ENCODE assay signal across 21 cellular contexts in the genomic region with DNA sequence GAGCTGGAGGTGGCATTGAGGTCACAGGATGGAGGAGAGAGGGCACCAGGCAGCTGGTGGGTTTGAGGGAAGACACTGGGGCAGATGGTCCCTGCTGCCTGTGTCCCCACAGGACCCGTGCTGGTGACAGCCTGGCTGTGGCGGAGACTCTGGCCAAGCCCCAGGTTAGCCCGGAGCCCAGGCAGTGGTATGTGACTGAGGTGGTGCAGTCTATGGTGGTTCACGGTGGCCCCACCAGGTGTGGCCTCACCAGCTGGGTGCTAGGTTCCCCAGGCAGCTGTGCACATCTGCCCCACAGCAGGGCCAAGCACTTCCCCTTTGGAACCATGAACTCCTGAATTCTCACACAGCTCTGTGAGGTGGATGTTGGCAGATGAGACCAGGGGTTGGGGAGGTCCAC. TPM values are rescaled to one million over a fixed set of nuclear protein-coding genes. Genes with fewer than 3 reads are reported as not detected.
DNase-seq lines count a peak whose midpoint lies in the region; ATAC-seq, FAIRE-seq and TF ChIP-seq lines count a peak whose summit lies in the region.
"Had no signal": no experiment of that assay in that cellular context is flagged by ENCODE, and none has a peak within 500 bp of the region (broad histone marks: within the 10 kb centered on the region; RNA-seq: fewer than 3 reads in every experiment).

No MANE protein-coding gene starts in this region.

- POLR2A ChIA-PET in MCF 10A (lab: Yijun Ruan, JAX), result no interaction called here
- POLR2A ChIA-PET in T-cell (lab: Charles Lee), result interaction anchor here in 1 of 2 donors (0.6 kb wide), 1 partner anchor 17 kb away, joined by 4 read pairs; no protein-coding TSS in a partner anchor

- no peak overlapping the region for H3K4me3 ChIP-seq in mammary epithelial cell (replicated peaks in 1 of 3; ENCODE audit: insufficient read depth in 1 of 3, low read depth in 2 of 3, low read length in 3 of 3)
- no peak overlapping the region for H3K4me3 ChIP-seq in mucosa of stomach (ENCODE audit: low read length)
- H3K4me3 ChIP-seq: esophagus muscularis mucosa had no signal

- H3K9me3 Mint-ChIP-seq in MCF 10A (ENCODE audit: unreplicated experiment) (no peaks in the 10 kb centered on the region), T-cell (no peaks in the 10 kb centered on the region)
- H3K9me3 Mint-ChIP-seq in activated T-helper 17 cell treated with anti-CD3 and anti-CD28 coated beads, Interleukin-2, amount 50 U/mL, for 72 hours, result no peaks in the 10 kb centered on the region
- H3K9me3 Mint-ChIP-seq: stimulated activated naive CD8-positive, alpha-beta T cell treated with anti-CD3 and anti-CD28 coated beads, Interleukin-15, amount 100 ng/mL, for 72 hours had no signal

- peaks cover 3% of the 10 kb centered on the region for H3K36me3 ChIP-seq in mammary epithelial cell (ENCODE audit: insufficient read depth, low read length)
- H3K36me3 ChIP-seq in mucosa of stomach (ENCODE audit: control insufficient read depth, insufficient read depth, low read length), result no peaks in the 10 kb centered on the region

- BruUV-seq in MCF 10A (replicated peaks; lab: Mats Ljungman, UMichigan) (no TSS peak), mammary epithelial cell (replicated peaks; lab: Mats Ljungman, UMichigan) (no TSS peak)

- no peaks in the 10 kb centered on the region for H3K9me3 ChIP-seq in mammary epithelial cell (replicated peaks; ENCODE audit: insufficient read depth, low read length)
- no peaks in the 10 kb centered on the region for H3K9me3 ChIP-seq in mucosa of stomach (ENCODE audit: control insufficient read depth, low read length)
- H3K9me3 ChIP-seq: esophagus muscularis mucosa had no signal

- no peaks in the 10 kb centered on the region for H3K27me3 ChIP-seq in mammary epithelial cell (ENCODE audit: insufficient read depth, low read length)
- H3K27me3 ChIP-seq in mucosa of stomach (ENCODE audit: control insufficient read depth, insufficient read depth, low read length), result no peaks in the 10 kb centered on the region
- no peaks in the 10 kb centered on the region for H3K27me3 ChIP-seq in foreskin keratinocyte
- H3K27me3 ChIP-seq: esophagus muscularis mucosa had no signal

- no peak overlapping the region for H2AFZ ChIP-seq in mammary epithelial cell (ENCODE audit: low read depth, low read length)

- ATAC-seq in activated T-helper 17 cell treated with anti-CD3 and anti-CD28 coated beads, Interleukin-2, amount 50 U/mL, for 72 hours (replicated peaks), result no peak
- ATAC-seq in T-cell (replicated peaks in 1 of 4) (no peak), foreskin keratinocyte (no peak)

- WGBS in mammary epithelial cell (ENCODE audit: low coverage, missing lambda C conversion rate), result no CpG with 5 or more reads among the region's 4 CpGs

- no peak for TF ChIP-seq CTCF in MCF 10A (IDR thresholded peaks at IDR 0.05; ENCODE audit: unreplicated experiment)
- TF ChIP-seq CTCF in mammary epithelial cell (conservative IDR thresholded peaks at IDR 0.05 in 1 of 2, IDR thresholded peaks at IDR 0.05 in 1 of 2; ENCODE audit: extremely low read depth in 1 of 2, insufficient read depth in 1 of 2, low read depth in 1 of 2, low read length in 2 of 2), result no peak
- TF ChIP-seq CTCF in foreskin keratinocyte (conservative IDR thresholded peaks at IDR 0.05), result no peak

- no peak overlapping the region for H3K4me2 ChIP-seq in mammary epithelial cell (ENCODE audit: insufficient read depth, low read depth, low read length)

- no peak overlapping the region for H3K9ac ChIP-seq in mammary epithelial cell (ENCODE audit: insufficient read depth, low read length)
- H3K9ac ChIP-seq in mucosa of stomach (ENCODE audit: low read length), result peak overlapping the region; percentile 39

- DNase-seq in MCF 10A (ENCODE audit: unreplicated experiment), result no peak
- no peak for DNase-seq in mammary epithelial cell
- no peak for DNase-seq in T-cell
- no peak for DNase-seq in caudate nucleus (lab: John Stamatoyannopoulos, UW)
- no peak for DNase-seq in foreskin keratinocyte
- no peak for DNase-seq in urothelium cell line (ENCODE audit: low spot score)
- DNase-seq: activated CD4-positive, CD25-positive, alpha-beta regulatory T cell treated with anti-CD3 and anti-CD28 coated beads, Interleukin-2, amount 50 U/mL, for 72 hours; activated naive CD4-positive, alpha-beta T cell treated with anti-CD3 and anti-CD28 coated beads, Interleukin-2, amount 50 U/mL, for 16 hours; activated T-cell treated with anti-CD3 and anti-CD28 coated beads, Interleukin-2, amount 50 U/mL, for 48 hours; cerebellar nuclear complex; effector memory CD4-positive, alpha-beta T cell; NCI-H2107; NCI-H510A treated with DMSO at 0.1 percent for 48 hours; stimulated activated CD4-positive, alpha-beta T cell treated with anti-CD3 and anti-CD28 coated beads, Interleukin-4, amount 100 ng/mL, for 1 hour; stimulated activated naive CD8-positive, alpha-beta T cell treated with anti-CD3 and anti-CD28 coated beads, Interleukin-15, amount 100 ng/mL, for 72 hours had no signal

- peaks cover 13% of the 10 kb centered on the region for H4K20me1 ChIP-seq in mammary epithelial cell (ENCODE audit: insufficient read depth, low read length)

- H3K27ac ChIP-seq in mammary epithelial cell (ENCODE audit: insufficient read depth, low read depth, low read length) (no peak overlapping the region), caudate nucleus (ENCODE audit: low read depth, low read length) (no peak overlapping the region), foreskin keratinocyte (no peak overlapping the region)

- CTCF ChIA-PET in MCF 10A (lab: Yijun Ruan, JAX), result no interaction called here
- CTCF ChIA-PET in mammary epithelial cell (lab: Charles Lee; ENCODE audit: low non-redundant PET), result no interaction called here
- CTCF ChIA-PET in T-cell (lab: Charles Lee), result no interaction called here

- FAIRE-seq in urothelium cell line (lab: Jason Lieb, UNC), result no peak
- FAIRE-seq: A204.1, GM12891, H54 had no signal

- H3K36me3 Mint-ChIP-seq in MCF 10A (ENCODE audit: insufficient read depth, unreplicated experiment) (peaks cover 9% of the 10 kb centered on the region), T-cell (peaks cover 3% of the 10 kb centered on the region)
- H3K36me3 Mint-ChIP-seq in activated T-helper 17 cell treated with anti-CD3 and anti-CD28 coated beads, Interleukin-2, amount 50 U/mL, for 72 hours (ENCODE audit: low read depth), result no peaks in the 10 kb centered on the region

- in situ Hi-C loops in mammary epithelial cell (cut with MboI; ENCODE audit: low sequenced_read_pairs in 2 of 2), result no loop called here

- H3K4me3 Mint-ChIP-seq in MCF 10A (ENCODE audit: unreplicated experiment) (no peak overlapping the region), T-cell (no peak overlapping the region)
- no peak overlapping the region for H3K4me3 Mint-ChIP-seq in activated T-helper 17 cell treated with anti-CD3 and anti-CD28 coated beads, Interleukin-2, amount 50 U/mL, for 72 hours
- H3K4me3 Mint-ChIP-seq: stimulated activated naive CD8-positive, alpha-beta T cell treated with anti-CD3 and anti-CD28 coated beads, Interleukin-15, amount 100 ng/mL, for 72 hours had no signal

- dilution Hi-C loops in mammary epithelial cell (cut with HindIII; ENCODE audit: low sequenced_read_pairs), result no loop called here

- H3K4me1 ChIP-seq in mammary epithelial cell (ENCODE audit: insufficient read depth, low read length) (peaks cover 65% of the 10 kb centered on the region), mucosa of stomach (ENCODE audit: control insufficient read depth, insufficient read depth, low read length) (peaks cover 32% of the 10 kb centered on the region), foreskin keratinocyte (no peaks in the 10 kb centered on the region)

- intact Hi-C loops in MCF 10A (cut with micrococcal nuclease) (no loop called here), mammary epithelial cell (cut with micrococcal nuclease) (no loop called here)

- H3K79me2 ChIP-seq in mammary epithelial cell (ENCODE audit: insufficient read depth, low read length), result peaks cover 87% of the 10 kb centered on the region

- no peaks in the 10 kb centered on the region for H3K27me3 Mint-ChIP-seq in MCF 10A (ENCODE audit: insufficient read depth, unreplicated experiment)
- H3K27me3 Mint-ChIP-seq in activated T-helper 17 cell treated with anti-CD3 and anti-CD28 coated beads, Interleukin-2, amount 50 U/mL, for 72 hours, result no peaks in the 10 kb centered on the region
- no peaks in the 10 kb centered on the region for H3K27me3 Mint-ChIP-seq in T-cell
- H3K27me3 Mint-ChIP-seq: stimulated activated naive CD8-positive, alpha-beta T cell treated with anti-CD3 and anti-CD28 coated beads, Interleukin-15, amount 100 ng/mL, for 72 hours had no signal

- H3K4me1 Mint-ChIP-seq in MCF 10A (ENCODE audit: insufficient read depth, unreplicated experiment) (peaks cover 18% of the 10 kb centered on the region), T-cell (peaks cover 0 to 11% (median 3%) of the 10 kb centered on the region in 3 donors)
- H3K4me1 Mint-ChIP-seq in activated T-helper 17 cell treated with anti-CD3 and anti-CD28 coated beads, Interleukin-2, amount 50 U/mL, for 72 hours, result no peaks in the 10 kb centered on the region
- H3K4me1 Mint-ChIP-seq: stimulated activated naive CD8-positive, alpha-beta T cell treated with anti-CD3 and anti-CD28 coated beads, Interleukin-15, amount 100 ng/mL, for 72 hours had no signal

- peak overlapping the region; percentile 61 for H3K27ac Mint-ChIP-seq in MCF 10A (ENCODE audit: low read depth, unreplicated experiment)
- peak overlapping the region; percentile 56 for H3K27ac Mint-ChIP-seq in activated T-helper 17 cell treated with anti-CD3 and anti-CD28 coated beads, Interleukin-2, amount 50 U/mL, for 72 hours
- H3K27ac Mint-ChIP-seq in T-cell, result no peak overlapping the region

RNA-seq across cellular contexts. Expression of a gene that starts 15.4 kb away (rescaled TPM):
- total RNA-seq in MCF 10A (2022), result 42.1 and 48.4 TPM in 2 replicates
- 100 to 1,000 TPM; 104 to 156 TPM for total RNA-seq in mammary epithelial cell
- 82.4 TPM for polyA plus RNA-seq in mammary epithelial cell
- 125 TPM for polyA minus RNA-seq in mammary epithelial cell
- total RNA-seq in activated T-helper 17 cell treated with anti-CD3 and anti-CD28 coated beads, Interleukin-2, amount 50 U/mL, for 72 hours, result 1 to 10 TPM; 7.1 to 9.3 TPM
- total RNA-seq in T-cell, result 10 to 100 TPM; 10.9 to 16.9 (median 16.0) TPM
- total RNA-seq in foreskin keratinocyte, result 76.1 and 82.6 TPM in 2 replicates
- 23.7 and 24.2 TPM in 2 replicates for polyA plus RNA-seq in foreskin keratinocyte

Comparison
In these comparisons a context has a peak if more than half of its experiments do, and no peak if none do; other contexts are left out.
1. H3K27ac Mint-ChIP-seq: peak in MCF 10A (single experiment) and activated T-helper 17 cell treated with anti-CD3 and anti-CD28 coated beads, Interleukin-2, amount 50 U/mL, for 72 hours (single experiment); none in T-cell (0 of 2).